ENCODE assay signal across 8 cellular contexts in the genomic region with DNA sequence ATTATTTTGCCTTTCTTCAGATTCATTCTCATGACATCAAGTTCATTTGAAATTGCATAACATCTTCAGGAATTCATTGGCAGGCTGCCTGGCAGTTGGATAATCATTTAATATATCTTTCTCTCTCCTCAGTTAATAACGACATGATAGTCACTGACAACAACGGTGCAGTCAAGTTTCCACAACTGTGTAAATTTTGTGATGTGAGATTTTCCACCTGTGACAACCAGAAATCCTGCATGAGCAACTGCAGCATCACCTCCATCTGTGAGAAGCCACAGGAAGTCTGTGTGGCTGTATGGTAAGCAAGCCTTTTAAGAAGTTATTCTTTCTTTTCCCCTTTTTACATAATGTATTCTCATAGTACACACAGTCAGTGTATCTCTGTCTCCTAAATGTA. TPM values are rescaled to one million over a fixed set of nuclear protein-coding genes. Genes with fewer than 3 reads are reported as not detected.
DNase-seq lines count a peak whose midpoint lies in the region; ATAC-seq and TF ChIP-seq lines count a peak whose summit lies in the region.

No MANE protein-coding gene starts in this region.

- peaks cover 7% of the 10 kb centered on the region for H3K9me3 Mint-ChIP-seq in activated naive CD4-positive, alpha-beta T cell treated with anti-CD3 and anti-CD28 coated beads, Interleukin-2, amount 50 U/mL, for 24 hours

- no peak overlapping the region for H3K4me3 ChIP-seq in tibial artery

- peaks cover 89% of the 10 kb centered on the region for H3K4me1 Mint-ChIP-seq in activated naive CD4-positive, alpha-beta T cell treated with anti-CD3 and anti-CD28 coated beads, Interleukin-2, amount 50 U/mL, for 24 hours

- intact Hi-C loops in tibial artery (cut with DNase I; ENCODE audit: low total_unique reads) = no loop called here

- peak overlapping the region; percentile 62 for H3K4me3 Mint-ChIP-seq in activated naive CD4-positive, alpha-beta T cell treated with anti-CD3 and anti-CD28 coated beads, Interleukin-2, amount 50 U/mL, for 24 hours

- H3K36me3 Mint-ChIP-seq in activated naive CD4-positive, alpha-beta T cell treated with anti-CD3 and anti-CD28 coated beads, Interleukin-2, amount 50 U/mL, for 24 hours = peaks cover 46% of the 10 kb centered on the region

- peak overlapping the region; percentile 21 for H3K27ac ChIP-seq in layer of hippocampus (ENCODE audit: low read depth, low read length)
- peak overlapping the region; percentile 25 to 61 for H3K27ac ChIP-seq in tibial artery

- H3K27me3 ChIP-seq in layer of hippocampus (ENCODE audit: control insufficient read depth, insufficient read depth, low read length) (no peaks in the 10 kb centered on the region), tibial artery (no peaks in the 10 kb centered on the region)

- DNase-seq in GM03348 (ENCODE audit: low spot score) (peak; percentile 54), M059J (ENCODE audit: low read depth) (peak; percentile 44), tibial artery (peak in 1 of 2 donors; percentile 85), H4 (ENCODE audit: low spot score) (no peak), DMS 273 (lab: John Stamatoyannopoulos, UW; ENCODE audit: unreplicated experiment) (no peak)

- peak overlapping the region; percentile 97 for H3K27ac Mint-ChIP-seq in activated naive CD4-positive, alpha-beta T cell treated with anti-CD3 and anti-CD28 coated beads, Interleukin-2, amount 50 U/mL, for 24 hours

- TF ChIP-seq CTCF in tibial artery (IDR thresholded peaks at IDR 0.05) = no peak

- peaks cover 0 to 78% (median 41%) of the 10 kb centered on the region in 4 donors for H3K4me1 ChIP-seq in tibial artery

- peak; percentile 74 for ATAC-seq in GM21619 (IDR thresholded peaks at IDR 0.05; ENCODE audit: unreplicated experiment)

- no peaks in the 10 kb centered on the region for H3K27me3 Mint-ChIP-seq in activated naive CD4-positive, alpha-beta T cell treated with anti-CD3 and anti-CD28 coated beads, Interleukin-2, amount 50 U/mL, for 24 hours

- peaks cover 37 to 47% (median 47%) of the 10 kb centered on the region in 3 donors for H3K36me3 ChIP-seq in tibial artery

- no peaks in the 10 kb centered on the region for H3K9me3 ChIP-seq in tibial artery

RNA-seq across cellular contexts. Expression of a gene that starts 38.2 kb away (rescaled TPM):
- total RNA-seq in M059J (2014; rRNA removed; shearing (Covaris generic)) = 21.2 and 27.1 TPM in 2 replicates
- 9.0 and 13.4 TPM in 2 replicates for total RNA-seq in H4 (2014; rRNA removed; shearing (Covaris generic))

Comparison
In these comparisons a context has a peak if more than half of its experiments do, and no peak if none do; other contexts are left out.
1. DNase-seq: peak in GM03348 (single experiment) and M059J (single experiment); none in H4 (single experiment) and DMS 273 (single experiment).